Comparison of ENCODE assay signal across 35 cellular contexts in the genomic region with DNA sequence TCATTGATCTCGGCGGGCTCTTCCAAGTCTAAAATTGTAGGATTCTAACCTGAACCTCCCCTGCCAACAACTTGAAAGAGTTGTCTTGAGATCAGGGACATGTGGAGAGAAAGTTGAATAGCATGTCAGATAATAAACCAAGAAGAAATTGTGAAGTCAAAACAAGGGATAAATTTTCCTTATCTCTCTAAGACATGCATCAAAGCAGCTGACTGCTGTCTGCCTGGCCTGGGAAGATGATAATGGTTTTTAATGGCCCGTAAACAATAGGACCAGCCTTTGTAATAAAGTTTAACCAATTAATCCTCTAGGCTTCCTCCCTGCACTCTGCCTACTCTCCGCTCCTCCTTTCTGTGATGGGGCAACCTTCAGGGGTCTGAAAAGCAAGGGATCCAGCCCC.
"Had no signal": no experiment of that assay in that cellular context is flagged by ENCODE, and none has a peak within 500 bp of the region (broad histone marks: within the 10 kb centered on the region; RNA-seq: fewer than 3 reads in every experiment).

No MANE protein-coding gene starts in this region.

- H3K27ac ChIP-seq: brain microvascular endothelial cell, left lung, pancreas, prostate gland, uterus had no signal

- H3K27me3 ChIP-seq: brain microvascular endothelial cell, pancreas, uterus had no signal

- ATAC-seq: effector memory CD8-positive, alpha-beta T cell; left lung; mucosa of descending colon; natural killer cell treated with Interleukin-12 subunit alpha and Interleukin-12 subunit beta and Interleukin-15 and Interleukin-18, amount 100 ng/mL, for 72 hours; pancreas; stimulated activated memory B cell treated with anti-CD40 and anti-IgM and Interleukin-4, amounts not matched to agents 10 μg/mL and 1 μg/mL and 100 μg/mL, for 72 hours; stimulated activated naive CD8-positive, alpha-beta T cell treated with anti-CD3 and anti-CD28 coated beads, Interleukin-15, amount 100 ng/mL, for 72 hours; WTC11 had no signal

- DNase-seq: activated CD4-positive, alpha-beta memory T cell treated with anti-CD3 and anti-CD28 coated beads, Interleukin-2, amount 10 ng/mL, durations not matched to agents 7 days and 5 days; activated CD4-positive, alpha-beta T cell treated with anti-CD3 and anti-CD28 coated beads for 1 hour; activated CD4-positive, alpha-beta T cell treated with anti-CD3 and anti-CD28 coated beads, Interleukin-2, amount 10 ng/mL, durations not matched to agents 7 days and 5 days; activated CD8-positive, alpha-beta memory T cell treated with anti-CD3 and anti-CD28 coated beads, Interleukin-2, amount 50 U/mL, for 48 hours; activated gamma-delta T cell; activated naive CD4-positive, alpha-beta T cell treated with anti-CD3 and anti-CD28 coated beads, Interleukin-2, amount 10 ng/mL, durations not matched to agents 7 days and 5 days; activated naive CD8-positive, alpha-beta T cell treated with anti-CD3 and anti-CD28 coated beads, Interleukin-2, amount 10 ng/mL, durations not matched to agents 7 days and 5 days; activated T-cell treated with anti-CD3 and anti-CD28 coated beads, Interleukin-2, amount 50 U/mL, for 24 hours; amniotic stem cell; brain microvascular endothelial cell; caudate nucleus; cortex of kidney; effector memory CD8-positive, alpha-beta T cell; head of caudate nucleus; hypothalamus; immature natural killer cell; left lung; mucosa of descending colon; pancreas; retina; stimulated activated CD4-positive, alpha-beta T cell treated with anti-CD3 and anti-CD28 coated beads, Interleukin-1b, Interleukin-23, amount 100 ng/mL, for 48 hours; stimulated activated CD4-positive, alpha-beta T cell treated with anti-CD3 and anti-CD28 coated beads, Interleukin-4, amount 100 ng/mL, for 4 hours; stimulated activated CD8-positive, alpha-beta memory T cell treated with anti-CD3 and anti-CD28 coated beads, Interleukin-4, amount 100 ng/mL, for 48 hours; stimulated activated naive CD8-positive, alpha-beta T cell treated with anti-CD3 and anti-CD28 coated beads, Interleukin-15, amount 100 ng/mL, for 72 hours; substantia nigra; uterus had no signal

- H3K27ac Mint-ChIP-seq: activated CD4-positive, alpha-beta memory T cell treated with anti-CD3 and anti-CD28 coated beads, Interleukin-2, amount 10 ng/mL, durations not matched to agents 7 days and 5 days; activated CD4-positive, alpha-beta T cell treated with anti-CD3 and anti-CD28 coated beads, Interleukin-2, amount 10 ng/mL, durations not matched to agents 7 days and 5 days; activated naive CD4-positive, alpha-beta T cell treated with anti-CD3 and anti-CD28 coated beads, Interleukin-2, amount 10 ng/mL, durations not matched to agents 7 days and 5 days; activated naive CD8-positive, alpha-beta T cell treated with anti-CD3 and anti-CD28 coated beads, Interleukin-2, amount 10 ng/mL, durations not matched to agents 7 days and 5 days; activated T-cell treated with anti-CD3 and anti-CD28 coated beads, Interleukin-2, amount 50 U/mL, for 24 hours; immature natural killer cell; natural killer cell treated with Interleukin-12 subunit alpha and Interleukin-12 subunit beta and Interleukin-15 and Interleukin-18, amount 100 ng/mL, for 72 hours; stimulated activated memory B cell treated with anti-CD40 and anti-IgM and Interleukin-4, amounts not matched to agents 10 μg/mL and 1 μg/mL and 100 μg/mL, for 72 hours; stimulated activated naive CD8-positive, alpha-beta T cell treated with anti-CD3 and anti-CD28 coated beads, Interleukin-15, amount 100 ng/mL, for 72 hours; type B pancreatic cell; WTC11 had no signal

- H3K9me3 ChIP-seq: left lung, mucosa of descending colon, pancreas, prostate gland, uterus had no signal

- H3K9me3 Mint-ChIP-seq: activated CD4-positive, alpha-beta memory T cell treated with anti-CD3 and anti-CD28 coated beads, Interleukin-2, amount 10 ng/mL, durations not matched to agents 7 days and 5 days; activated CD4-positive, alpha-beta T cell treated with anti-CD3 and anti-CD28 coated beads, Interleukin-2, amount 10 ng/mL, durations not matched to agents 7 days and 5 days; activated naive CD4-positive, alpha-beta T cell treated with anti-CD3 and anti-CD28 coated beads, Interleukin-2, amount 10 ng/mL, durations not matched to agents 7 days and 5 days; activated T-cell treated with anti-CD3 and anti-CD28 coated beads, Interleukin-2, amount 50 U/mL, for 24 hours; effector memory CD8-positive, alpha-beta T cell; natural killer cell treated with Interleukin-12 subunit alpha and Interleukin-12 subunit beta and Interleukin-15 and Interleukin-18, amount 100 ng/mL, for 72 hours; stimulated activated memory B cell treated with anti-CD40 and anti-IgM and Interleukin-4, amounts not matched to agents 10 μg/mL and 1 μg/mL and 100 μg/mL, for 72 hours; stimulated activated naive CD8-positive, alpha-beta T cell treated with anti-CD3 and anti-CD28 coated beads, Interleukin-15, amount 100 ng/mL, for 72 hours; type B pancreatic cell; WTC11 had no signal

- FAIRE-seq: astrocyte, pancreas, TTC549 had no signal

- H3K36me3 Mint-ChIP-seq: natural killer cell treated with Interleukin-12 subunit alpha and Interleukin-12 subunit beta and Interleukin-15 and Interleukin-18, amount 100 ng/mL, for 72 hours; type B pancreatic cell; WTC11 had no signal

- H3K4me3 Mint-ChIP-seq: activated CD4-positive, alpha-beta memory T cell treated with anti-CD3 and anti-CD28 coated beads, Interleukin-2, amount 10 ng/mL, durations not matched to agents 7 days and 5 days; activated CD4-positive, alpha-beta T cell treated with anti-CD3 and anti-CD28 coated beads, Interleukin-2, amount 10 ng/mL, durations not matched to agents 7 days and 5 days; activated naive CD4-positive, alpha-beta T cell treated with anti-CD3 and anti-CD28 coated beads, Interleukin-2, amount 10 ng/mL, durations not matched to agents 7 days and 5 days; activated naive CD8-positive, alpha-beta T cell treated with anti-CD3 and anti-CD28 coated beads, Interleukin-2, amount 10 ng/mL, durations not matched to agents 7 days and 5 days; activated T-cell treated with anti-CD3 and anti-CD28 coated beads, Interleukin-2, amount 50 U/mL, for 24 hours; effector memory CD8-positive, alpha-beta T cell; immature natural killer cell; natural killer cell treated with Interleukin-12 subunit alpha and Interleukin-12 subunit beta and Interleukin-15 and Interleukin-18, amount 100 ng/mL, for 72 hours; stimulated activated memory B cell treated with anti-CD40 and anti-IgM and Interleukin-4, amounts not matched to agents 10 μg/mL and 1 μg/mL and 100 μg/mL, for 72 hours; stimulated activated naive CD8-positive, alpha-beta T cell treated with anti-CD3 and anti-CD28 coated beads, Interleukin-15, amount 100 ng/mL, for 72 hours; type B pancreatic cell; WTC11 had no signal

- H3K4me1 Mint-ChIP-seq: activated naive CD4-positive, alpha-beta T cell treated with anti-CD3 and anti-CD28 coated beads, Interleukin-2, amount 10 ng/mL, durations not matched to agents 7 days and 5 days had no signal

- H3K4me1 ChIP-seq: left lung, pancreas, prostate gland, uterus had no signal

- H3K4me2 ChIP-seq: smooth muscle cell had no signal

- H3K36me3 ChIP-seq: brain microvascular endothelial cell, left lung, pancreas, prostate gland, uterus had no signal

- H3K27me3 Mint-ChIP-seq: stimulated activated memory B cell treated with anti-CD40 and anti-IgM and Interleukin-4, amounts not matched to agents 10 μg/mL and 1 μg/mL and 100 μg/mL, for 72 hours had no signal

- H3K4me3 ChIP-seq: left lung, lung, mucosa of descending colon, pancreas, prostate gland, smooth muscle cell, uterus had no signal
